ENCODE assay signal across 9 cellular contexts in genomic region chr1:100552031-100552430, GRCh38. TPM values are rescaled to one million over a fixed set of nuclear protein-coding genes. Genes with fewer than 3 reads are reported as not detected.
"Had no signal": no experiment of that assay in that cellular context is flagged by ENCODE, and none has a peak within 500 bp of the region (broad histone marks: within the 10 kb centered on the region; RNA-seq: fewer than 3 reads in every experiment).

No MANE protein-coding gene starts in this region.

- H3K27ac ChIP-seq: HL-60 had no signal

- ATAC-seq: GM23338, HepG2 had no signal

- H3K4me1 Mint-ChIP-seq: GM23338, H9, IgD-negative memory B cell had no signal

- H3K4me3 ChIP-seq: GM23338 had no signal

- H3K27ac Mint-ChIP-seq: GM23338, H9 had no signal

- H3K4me3 Mint-ChIP-seq: GM23338, H9, IgD-negative memory B cell had no signal

- DNase-seq: H9, HCEC 1CT, KG1 had no signal

- H3K36me3 Mint-ChIP-seq: IgD-negative memory B cell had no signal

- H3K4me2 ChIP-seq: GM23338 had no signal

- FAIRE-seq: H1, H54, HepG2 had no signal

- H2AFZ ChIP-seq: GM23338 had no signal

RNA-seq across cellular contexts. Expression of gene GPR88, which starts 14.1 kb away (rescaled TPM):
- total RNA-seq: H1, H9, HepG2 had no signal
- polyA plus RNA-seq: GM23338, H1, HepG2, IgD-negative memory B cell had no signal
